In the genomic region with DNA sequence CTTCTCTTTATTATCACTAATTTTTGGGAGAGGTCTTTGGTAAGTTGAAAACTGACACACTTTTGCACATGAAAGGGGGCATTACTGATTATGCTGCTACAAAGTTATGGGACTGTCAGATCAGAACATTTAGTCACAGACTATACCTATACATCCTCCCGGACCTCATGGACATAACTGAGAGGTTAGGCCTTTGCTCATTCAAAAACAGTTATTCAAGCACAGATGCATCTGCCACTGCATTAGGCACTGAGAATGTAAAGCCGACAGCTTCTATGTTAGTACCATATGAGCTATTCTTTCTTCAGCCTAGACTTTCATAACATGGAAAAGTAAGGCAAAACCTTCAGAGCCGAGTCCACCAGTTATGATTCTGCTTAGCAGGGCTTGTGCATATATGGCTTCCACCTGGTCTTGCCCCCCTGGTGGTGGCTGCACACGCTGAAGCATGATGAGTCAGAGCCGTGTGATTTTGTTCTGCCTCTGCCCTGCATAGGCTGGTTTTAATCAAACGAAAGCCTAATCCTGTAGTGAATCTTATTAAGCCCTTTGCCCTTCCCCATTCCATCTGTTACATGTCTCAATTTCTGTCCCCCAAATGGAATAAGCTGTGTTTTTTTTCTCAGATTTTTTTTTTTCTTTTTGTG, we compare ENCODE assay signal across 8 cellular contexts. TPM values are rescaled to one million over a fixed set of nuclear protein-coding genes. Genes with fewer than 3 reads are reported as not detected.
DNase-seq lines count a peak whose midpoint lies in the region; ATAC-seq and TF ChIP-seq lines count a peak whose summit lies in the region.

No MANE protein-coding gene starts in this region.

- intact Hi-C loops in spleen (cut with DNase I; ENCODE audit: low total_unique reads), result no loop called here

- no peaks in the 10 kb centered on the region for H3K79me2 ChIP-seq in osteoblast (ENCODE audit: insufficient read depth, low read length)

- ATAC-seq in HG03342 (IDR thresholded peaks at IDR 0.05; ENCODE audit: unreplicated experiment) (peak; percentile 53), RWPE2 (ENCODE audit: low read depth) (peak; percentile 83), HG03095 (IDR thresholded peaks at IDR 0.05; ENCODE audit: unreplicated experiment) (no peak)

- peaks cover 8% of the 10 kb centered on the region for H3K4me1 ChIP-seq in RWPE2 (ENCODE audit: insufficient read depth, poor library complexity, severe bottlenecking)
- peaks cover 6% of the 10 kb centered on the region for H3K4me1 ChIP-seq in osteoblast (ENCODE audit: insufficient read depth, low read length)
- no peaks in the 10 kb centered on the region for H3K4me1 ChIP-seq in spleen

- no peaks in the 10 kb centered on the region for H4K20me1 ChIP-seq in osteoblast (ENCODE audit: insufficient read depth, low read length)

- TF ChIP-seq CTCF in RWPE2 (IDR thresholded peaks at IDR 0.05; ENCODE audit: poor library complexity, severe bottlenecking) (peak; percentile 40), fibroblast of mammary gland (conservative IDR thresholded peaks at IDR 0.05; ENCODE audit: control insufficient read depth, insufficient read depth, low read depth, low read length) (peak; percentile 68), osteoblast (IDR thresholded peaks at IDR 0.05; ENCODE audit: extremely low read depth, low read depth, low read length) (peak; percentile 45), spleen (IDR thresholded peaks at IDR 0.05 in 8 of 11, conservative IDR thresholded peaks at IDR 0.05 in 3 of 11) (peak in 2 of 11 experiments; percentile 18 to 20)

- H3K9me3 ChIP-seq in RWPE2 (ENCODE audit: severe bottlenecking) (no peaks in the 10 kb centered on the region), osteoblast (ENCODE audit: low read depth, low read length) (no peaks in the 10 kb centered on the region), spleen (no peaks in the 10 kb centered on the region)

- no peak overlapping the region for H2AFZ ChIP-seq in osteoblast (ENCODE audit: low read length)

- no peak for TF ChIP-seq POLR2A in spleen (IDR thresholded peaks at IDR 0.05)

- H3K27me3 ChIP-seq in RWPE2 (ENCODE audit: insufficient read depth, poor library complexity, severe bottlenecking), result no peaks in the 10 kb centered on the region
- H3K27me3 ChIP-seq in osteoblast (ENCODE audit: insufficient read depth, low read length), result peaks cover 5% of the 10 kb centered on the region
- no peaks in the 10 kb centered on the region for H3K27me3 ChIP-seq in spleen (replicated peaks in 1 of 7)

- DNase-seq in DMS153 (lab: John Stamatoyannopoulos, UW) (peak; percentile 20), RWPE2 (ENCODE audit: low spot score) (no peak), fibroblast of mammary gland (ENCODE audit: low read depth) (peak; percentile 87), osteoblast (ENCODE audit: insufficient read length, low spot score, missing footprints) (no peak), spleen (no peak), midbrain (lab: John Stamatoyannopoulos, UW) (no peak)

- H3K27ac ChIP-seq in RWPE2 (ENCODE audit: poor library complexity, severe bottlenecking) (no peak overlapping the region), osteoblast (ENCODE audit: low read depth, low read length) (no peak overlapping the region), spleen (no peak overlapping the region)

- 66 to 75% (median 74%) methylated on average over 6 of the region's 6 CpGs for WGBS in spleen, 5 donors

- H3K4me3 ChIP-seq in RWPE2 (ENCODE audit: severe bottlenecking) (no peak overlapping the region), fibroblast of mammary gland (ENCODE audit: control insufficient read depth, low read depth, low read length) (no peak overlapping the region), osteoblast (ENCODE audit: insufficient read depth, low read length) (no peak overlapping the region), spleen (no peak overlapping the region)

- no peak overlapping the region for H3K4me2 ChIP-seq in osteoblast (ENCODE audit: insufficient read depth, low read length)

- H3K36me3 ChIP-seq in RWPE2 (ENCODE audit: low read depth), result no peaks in the 10 kb centered on the region
- no peaks in the 10 kb centered on the region for H3K36me3 ChIP-seq in osteoblast (ENCODE audit: insufficient read depth, low read length)
- no peaks in the 10 kb centered on the region for H3K36me3 ChIP-seq in spleen

RNA-seq across cellular contexts. Expression of a gene that starts 21.8 kb away (rescaled TPM):
- not detected in 2 replicates for total RNA-seq in osteoblast
- total RNA-seq in spleen, result not detected
- polyA plus RNA-seq in spleen, result not detected

RNA-seq across cellular contexts. Expression of a gene that starts 23.0 kb away (rescaled TPM):
- total RNA-seq in osteoblast (not detected in 2 replicates), spleen (not detected)
- not detected for polyA plus RNA-seq in spleen

Comparison
In these comparisons a context has a peak if more than half of its experiments do, and no peak if none do; other contexts are left out.
1. DNase-seq: peak in DMS153 (single experiment) and fibroblast of mammary gland (single experiment); none in RWPE2 (single experiment), osteoblast (single experiment), spleen (single experiment) and midbrain (single experiment).